Comparison of ENCODE assay signal across 11 cellular contexts in genomic region chr20:17197041-17197440, GRCh38. TPM values are rescaled to one million over a fixed set of nuclear protein-coding genes. Genes with fewer than 3 reads are reported as not detected.
"Had no signal": no experiment of that assay in that cellular context is flagged by ENCODE, and none has a peak within 500 bp of the region (broad histone marks: within the 10 kb centered on the region; RNA-seq: fewer than 3 reads in every experiment).

No MANE protein-coding gene starts in this region.

- H3K9ac ChIP-seq: GM23248 had no signal

- H3K36me3 ChIP-seq: HAP-1 had no signal

- DNase-seq: GM23248, GOT3, H7, H9, HCEC 1CT, HFFc6 had no signal

- H3K9me3 ChIP-seq: HAP-1 had no signal

- FAIRE-seq: H1, H54 had no signal

- H3K27ac ChIP-seq: GM23248 had no signal

- H2AFZ ChIP-seq: GM23248, GM23338 had no signal

- H3K4me3 ChIP-seq: GM23248, GM23338, HAP-1 had no signal

- ATAC-seq: GM23338, HCT116 had no signal

- H3K4me2 ChIP-seq: GM23338 had no signal

- H3K4me1 ChIP-seq: HAP-1 had no signal

RNA-seq across cellular contexts. Expression of gene PCSK2, which starts 29.8 kb away (rescaled TPM):
- total RNA-seq: GM23248, HFFc6 had no signal
- polyA plus RNA-seq: GM23248 had no signal
